Comparison of ENCODE assay signal across 1 cellular context in the genomic region with DNA sequence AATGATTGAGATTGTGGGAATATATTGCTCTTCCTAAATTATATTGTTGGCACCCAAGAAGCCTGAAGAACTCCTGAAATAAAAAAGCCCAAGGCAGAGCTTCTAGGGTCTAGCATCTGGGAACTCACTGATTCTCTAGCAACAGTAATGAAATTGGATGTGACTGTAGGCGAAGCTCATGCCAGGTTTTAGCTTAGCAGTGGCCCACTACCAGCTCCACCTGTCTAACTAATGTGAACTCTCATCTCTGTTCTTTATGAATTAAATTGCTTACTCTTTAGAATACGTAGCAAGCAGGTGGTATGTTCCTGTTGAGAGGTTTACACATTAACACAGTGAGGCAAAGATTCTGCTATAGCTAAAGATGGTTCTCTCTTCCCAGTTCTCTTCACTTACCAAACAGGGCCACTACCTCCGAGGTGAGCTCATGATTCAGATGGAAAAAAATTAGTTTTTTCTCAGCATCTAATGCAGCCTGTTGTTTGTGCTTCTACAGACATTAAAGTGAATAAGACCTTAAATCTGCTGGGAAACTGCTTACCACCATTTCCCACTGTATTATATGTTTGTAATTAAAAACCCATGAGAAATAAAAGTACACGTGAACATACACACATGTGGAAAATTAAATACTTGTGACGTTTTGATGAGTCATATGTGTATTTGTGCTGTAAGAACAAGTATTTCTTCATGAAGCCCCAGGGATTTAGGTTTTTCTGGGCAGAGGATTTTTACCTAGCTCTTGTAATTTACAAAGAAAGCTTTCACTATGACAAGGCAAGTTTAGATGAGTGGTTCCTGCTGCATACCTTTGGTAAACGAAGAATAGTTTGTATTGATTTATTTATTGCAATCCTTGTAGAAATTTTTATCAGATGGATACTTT.
A peak's percentile ranks its signal among the peaks of the same experiment; 100 is the strongest.
TF ChIP-seq lines count a peak whose summit lies in the region.

No MANE protein-coding gene starts in this region.

TF ChIP-seq in GM12878, 131 proteins besides CTCF, POLR2A, EP300 and RAD21 (continued from another document and continues in another):
- 0 out of 2 replicates have a peak, but pooled peaks have one; percentile 13 for TF ChIP-seq PAX5 (IDR thresholded peaks at IDR 0.05; ENCODE audit: borderline replicate concordance, low read depth, low read length)
- no peak for TF ChIP-seq ASH2L (IDR thresholded peaks at IDR 0.05; ENCODE audit: borderline replicate concordance, low read depth)
- TF ChIP-seq ZBED1 (IDR thresholded peaks at IDR 0.05; ENCODE audit: borderline replicate concordance), result no peak
- TF ChIP-seq, protein P1, sequence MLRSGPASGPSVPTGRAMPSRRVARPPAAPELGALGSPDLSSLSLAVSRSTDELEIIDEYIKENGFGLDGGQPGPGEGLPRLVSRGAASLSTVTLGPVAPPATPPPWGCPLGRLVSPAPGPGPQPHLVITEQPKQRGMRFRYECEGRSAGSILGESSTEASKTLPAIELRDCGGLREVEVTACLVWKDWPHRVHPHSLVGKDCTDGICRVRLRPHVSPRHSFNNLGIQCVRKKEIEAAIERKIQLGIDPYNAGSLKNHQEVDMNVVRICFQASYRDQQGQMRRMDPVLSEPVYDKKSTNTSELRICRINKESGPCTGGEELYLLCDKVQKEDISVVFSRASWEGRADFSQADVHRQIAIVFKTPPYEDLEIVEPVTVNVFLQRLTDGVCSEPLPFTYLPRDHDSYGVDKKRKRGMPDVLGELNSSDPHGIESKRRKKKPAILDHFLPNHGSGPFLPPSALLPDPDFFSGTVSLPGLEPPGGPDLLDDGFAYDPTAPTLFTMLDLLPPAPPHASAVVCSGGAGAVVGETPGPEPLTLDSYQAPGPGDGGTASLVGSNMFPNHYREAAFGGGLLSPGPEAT (IDR thresholded peaks at IDR 0.05; ENCODE audit: low read depth), result peak; percentile 71
- peak; percentile 91 for TF ChIP-seq MTA2 (IDR thresholded peaks at IDR 0.05; ENCODE audit: low read depth)
- TF ChIP-seq JUND (IDR thresholded peaks at IDR 0.05; ENCODE audit: low read depth, low read length), result peak; percentile 69; the same call in 1 of the 2 replicates
- TF ChIP-seq, protein P2, sequence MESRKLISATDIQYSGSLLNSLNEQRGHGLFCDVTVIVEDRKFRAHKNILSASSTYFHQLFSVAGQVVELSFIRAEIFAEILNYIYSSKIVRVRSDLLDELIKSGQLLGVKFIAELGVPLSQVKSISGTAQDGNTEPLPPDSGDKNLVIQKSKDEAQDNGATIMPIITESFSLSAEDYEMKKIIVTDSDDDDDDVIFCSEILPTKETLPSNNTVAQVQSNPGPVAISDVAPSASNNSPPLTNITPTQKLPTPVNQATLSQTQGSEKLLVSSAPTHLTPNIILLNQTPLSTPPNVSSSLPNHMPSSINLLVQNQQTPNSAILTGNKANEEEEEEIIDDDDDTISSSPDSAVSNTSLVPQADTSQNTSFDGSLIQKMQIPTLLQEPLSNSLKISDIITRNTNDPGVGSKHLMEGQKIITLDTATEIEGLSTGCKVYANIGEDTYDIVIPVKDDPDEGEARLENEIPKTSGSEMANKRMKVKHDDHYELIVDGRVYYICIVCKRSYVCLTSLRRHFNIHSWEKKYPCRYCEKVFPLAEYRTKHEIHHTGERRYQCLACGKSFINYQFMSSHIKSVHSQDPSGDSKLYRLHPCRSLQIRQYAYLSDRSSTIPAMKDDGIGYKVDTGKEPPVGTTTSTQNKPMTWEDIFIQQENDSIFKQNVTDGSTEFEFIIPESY (IDR thresholded peaks at IDR 0.05), result no peak
- peak; percentile 98 for TF ChIP-seq MEF2B (IDR thresholded peaks at IDR 0.05; ENCODE audit: partially characterized antibody, poor library complexity, severe bottlenecking)
- no peak for TF ChIP-seq EZH2 (IDR thresholded peaks at IDR 0.05; ENCODE audit: borderline replicate concordance, control insufficient read depth, low read depth, low read length)
- TF ChIP-seq BACH1 (IDR thresholded peaks at IDR 0.05; ENCODE audit: borderline replicate concordance), result peak; percentile 76; the same call in 1 of the 2 replicates
- peak; percentile 77 for TF ChIP-seq CREB1 (IDR thresholded peaks at IDR 0.05; ENCODE audit: low read depth)
- TF ChIP-seq NFYA (IDR thresholded peaks at IDR 0.05; ENCODE audit: borderline replicate concordance, low read depth, low read length), result no peak
- TF ChIP-seq RUNX3 (IDR thresholded peaks at IDR 0.05; ENCODE audit: low read length), result peak; percentile 77
- TF ChIP-seq POU2F2 (IDR thresholded peaks at IDR 0.05; ENCODE audit: borderline replicate concordance, low read depth, low read length), result 0 out of 3 replicates have a peak, but pooled peaks have one; percentile 32
- TF ChIP-seq ZNF217 (IDR thresholded peaks at IDR 0.05), result peak; percentile 93
- TF ChIP-seq IKZF2 (IDR thresholded peaks at IDR 0.05), result peak; percentile 55 to 76; a peak in 3 of 4 replicates
- no peak for TF ChIP-seq ZNF274 (IDR thresholded peaks at IDR 0.05; ENCODE audit: insufficient read depth, insufficient read length)
- TF ChIP-seq, protein P3, sequence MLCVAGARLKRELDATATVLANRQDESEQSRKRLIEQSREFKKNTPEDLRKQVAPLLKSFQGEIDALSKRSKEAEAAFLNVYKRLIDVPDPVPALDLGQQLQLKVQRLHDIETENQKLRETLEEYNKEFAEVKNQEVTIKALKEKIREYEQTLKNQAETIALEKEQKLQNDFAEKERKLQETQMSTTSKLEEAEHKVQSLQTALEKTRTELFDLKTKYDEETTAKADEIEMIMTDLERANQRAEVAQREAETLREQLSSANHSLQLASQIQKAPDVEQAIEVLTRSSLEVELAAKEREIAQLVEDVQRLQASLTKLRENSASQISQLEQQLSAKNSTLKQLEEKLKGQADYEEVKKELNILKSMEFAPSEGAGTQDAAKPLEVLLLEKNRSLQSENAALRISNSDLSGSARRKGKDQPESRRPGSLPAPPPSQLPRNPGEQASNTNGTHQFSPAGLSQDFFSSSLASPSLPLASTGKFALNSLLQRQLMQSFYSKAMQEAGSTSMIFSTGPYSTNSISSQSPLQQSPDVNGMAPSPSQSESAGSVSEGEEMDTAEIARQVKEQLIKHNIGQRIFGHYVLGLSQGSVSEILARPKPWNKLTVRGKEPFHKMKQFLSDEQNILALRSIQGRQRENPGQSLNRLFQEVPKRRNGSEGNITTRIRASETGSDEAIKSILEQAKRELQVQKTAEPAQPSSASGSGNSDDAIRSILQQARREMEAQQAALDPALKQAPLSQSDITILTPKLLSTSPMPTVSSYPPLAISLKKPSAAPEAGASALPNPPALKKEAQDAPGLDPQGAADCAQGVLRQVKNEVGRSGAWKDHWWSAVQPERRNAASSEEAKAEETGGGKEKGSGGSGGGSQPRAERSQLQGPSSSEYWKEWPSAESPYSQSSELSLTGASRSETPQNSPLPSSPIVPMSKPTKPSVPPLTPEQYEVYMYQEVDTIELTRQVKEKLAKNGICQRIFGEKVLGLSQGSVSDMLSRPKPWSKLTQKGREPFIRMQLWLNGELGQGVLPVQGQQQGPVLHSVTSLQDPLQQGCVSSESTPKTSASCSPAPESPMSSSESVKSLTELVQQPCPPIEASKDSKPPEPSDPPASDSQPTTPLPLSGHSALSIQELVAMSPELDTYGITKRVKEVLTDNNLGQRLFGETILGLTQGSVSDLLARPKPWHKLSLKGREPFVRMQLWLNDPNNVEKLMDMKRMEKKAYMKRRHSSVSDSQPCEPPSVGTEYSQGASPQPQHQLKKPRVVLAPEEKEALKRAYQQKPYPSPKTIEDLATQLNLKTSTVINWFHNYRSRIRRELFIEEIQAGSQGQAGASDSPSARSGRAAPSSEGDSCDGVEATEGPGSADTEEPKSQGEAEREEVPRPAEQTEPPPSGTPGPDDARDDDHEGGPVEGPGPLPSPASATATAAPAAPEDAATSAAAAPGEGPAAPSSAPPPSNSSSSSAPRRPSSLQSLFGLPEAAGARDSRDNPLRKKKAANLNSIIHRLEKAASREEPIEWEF (IDR thresholded peaks at IDR 0.05; ENCODE audit: insufficient replicate concordance, low read depth, low read length), result peak; percentile 84
- TF ChIP-seq, protein P4, sequence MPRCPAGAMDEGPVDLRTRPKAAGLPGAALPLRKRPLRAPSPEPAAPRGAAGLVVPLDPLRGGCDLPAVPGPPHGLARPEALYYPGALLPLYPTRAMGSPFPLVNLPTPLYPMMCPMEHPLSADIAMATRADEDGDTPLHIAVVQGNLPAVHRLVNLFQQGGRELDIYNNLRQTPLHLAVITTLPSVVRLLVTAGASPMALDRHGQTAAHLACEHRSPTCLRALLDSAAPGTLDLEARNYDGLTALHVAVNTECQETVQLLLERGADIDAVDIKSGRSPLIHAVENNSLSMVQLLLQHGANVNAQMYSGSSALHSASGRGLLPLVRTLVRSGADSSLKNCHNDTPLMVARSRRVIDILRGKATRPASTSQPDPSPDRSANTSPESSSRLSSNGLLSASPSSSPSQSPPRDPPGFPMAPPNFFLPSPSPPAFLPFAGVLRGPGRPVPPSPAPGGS (IDR thresholded peaks at IDR 0.05; ENCODE audit: borderline replicate concordance, insufficient read depth, low read depth, low read length, poor library complexity, severe bottlenecking), result peak; percentile 79
- TF ChIP-seq SIX5 (IDR thresholded peaks at IDR 0.05; ENCODE audit: low read depth, low read length, severe bottlenecking), result no peak
- no peak for TF ChIP-seq TCF3 (IDR thresholded peaks at IDR 0.05; ENCODE audit: borderline replicate concordance, insufficient read depth, low read depth, low read length)
- TF ChIP-seq, protein P5, sequence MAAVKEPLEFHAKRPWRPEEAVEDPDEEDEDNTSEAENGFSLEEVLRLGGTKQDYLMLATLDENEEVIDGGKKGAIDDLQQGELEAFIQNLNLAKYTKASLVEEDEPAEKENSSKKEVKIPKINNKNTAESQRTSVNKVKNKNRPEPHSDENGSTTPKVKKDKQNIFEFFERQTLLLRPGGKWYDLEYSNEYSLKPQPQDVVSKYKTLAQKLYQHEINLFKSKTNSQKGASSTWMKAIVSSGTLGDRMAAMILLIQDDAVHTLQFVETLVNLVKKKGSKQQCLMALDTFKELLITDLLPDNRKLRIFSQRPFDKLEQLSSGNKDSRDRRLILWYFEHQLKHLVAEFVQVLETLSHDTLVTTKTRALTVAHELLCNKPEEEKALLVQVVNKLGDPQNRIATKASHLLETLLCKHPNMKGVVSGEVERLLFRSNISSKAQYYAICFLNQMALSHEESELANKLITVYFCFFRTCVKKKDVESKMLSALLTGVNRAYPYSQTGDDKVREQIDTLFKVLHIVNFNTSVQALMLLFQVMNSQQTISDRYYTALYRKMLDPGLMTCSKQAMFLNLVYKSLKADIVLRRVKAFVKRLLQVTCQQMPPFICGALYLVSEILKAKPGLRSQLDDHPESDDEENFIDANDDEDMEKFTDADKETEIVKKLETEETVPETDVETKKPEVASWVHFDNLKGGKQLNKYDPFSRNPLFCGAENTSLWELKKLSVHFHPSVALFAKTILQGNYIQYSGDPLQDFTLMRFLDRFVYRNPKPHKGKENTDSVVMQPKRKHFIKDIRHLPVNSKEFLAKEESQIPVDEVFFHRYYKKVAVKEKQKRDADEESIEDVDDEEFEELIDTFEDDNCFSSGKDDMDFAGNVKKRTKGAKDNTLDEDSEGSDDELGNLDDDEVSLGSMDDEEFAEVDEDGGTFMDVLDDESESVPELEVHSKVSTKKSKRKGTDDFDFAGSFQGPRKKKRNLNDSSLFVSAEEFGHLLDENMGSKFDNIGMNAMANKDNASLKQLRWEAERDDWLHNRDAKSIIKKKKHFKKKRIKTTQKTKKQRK (IDR thresholded peaks at IDR 0.05; ENCODE audit: low read depth, low read length), result no peak
- no peak for TF ChIP-seq FOS (IDR thresholded peaks at IDR 0.05; ENCODE audit: borderline replicate concordance, extremely low read depth, insufficient read length)
- TF ChIP-seq ZNF24 (IDR thresholded peaks at IDR 0.05), result peak; percentile 26; the same call in 1 of the 2 replicates
- TF ChIP-seq KLF5 (IDR thresholded peaks at IDR 0.05; ENCODE audit: partially characterized antibody), result no peak
- no peak for TF ChIP-seq TAF1 (IDR thresholded peaks at IDR 0.05; ENCODE audit: borderline replicate concordance, low read depth, low read length)
- peak; percentile 46; the same call in 1 of the 2 replicates for TF ChIP-seq SREBF1 (IDR thresholded peaks at IDR 0.05; ENCODE audit: low read length)
- 0 out of 2 replicates have a peak, but pooled peaks have one; percentile 39 for TF ChIP-seq PML (IDR thresholded peaks at IDR 0.05; ENCODE audit: low read length)
- peak; percentile 47; the same call in 1 of the 2 replicates for TF ChIP-seq CREM (IDR thresholded peaks at IDR 0.05; ENCODE audit: low read depth)
- TF ChIP-seq NFIC (IDR thresholded peaks at IDR 0.05; ENCODE audit: low read depth, low read length), result peak; percentile 82; the same call in 1 of the 2 replicates
- TF ChIP-seq BMI1 (IDR thresholded peaks at IDR 0.05; ENCODE audit: borderline replicate concordance), result 0 out of 2 replicates have a peak, but pooled peaks have one; percentile 52
- peak; percentile 47; the same call in 1 of the 2 replicates for TF ChIP-seq RAD51 (IDR thresholded peaks at IDR 0.05)
- TF ChIP-seq IRF4 (IDR thresholded peaks at IDR 0.05; ENCODE audit: low read depth, low read length), result peak; percentile 84
- 0 out of 2 replicates have a peak, but pooled peaks have one; percentile 9 for TF ChIP-seq TCF12 (IDR thresholded peaks at IDR 0.05; ENCODE audit: low read depth, low read length)
- TF ChIP-seq GATAD2B (conservative IDR thresholded peaks at IDR 0.05; ENCODE audit: low read depth), result peak; percentile 62
- peak; percentile 70 for TF ChIP-seq SMAD1 (IDR thresholded peaks at IDR 0.05; ENCODE audit: low read depth, partially characterized antibody)
- TF ChIP-seq ATF7 (IDR thresholded peaks at IDR 0.05; ENCODE audit: low read depth), result peak; percentile 82
- TF ChIP-seq RBBP5 (conservative IDR thresholded peaks at IDR 0.05), result no peak
- TF ChIP-seq, protein P6, sequence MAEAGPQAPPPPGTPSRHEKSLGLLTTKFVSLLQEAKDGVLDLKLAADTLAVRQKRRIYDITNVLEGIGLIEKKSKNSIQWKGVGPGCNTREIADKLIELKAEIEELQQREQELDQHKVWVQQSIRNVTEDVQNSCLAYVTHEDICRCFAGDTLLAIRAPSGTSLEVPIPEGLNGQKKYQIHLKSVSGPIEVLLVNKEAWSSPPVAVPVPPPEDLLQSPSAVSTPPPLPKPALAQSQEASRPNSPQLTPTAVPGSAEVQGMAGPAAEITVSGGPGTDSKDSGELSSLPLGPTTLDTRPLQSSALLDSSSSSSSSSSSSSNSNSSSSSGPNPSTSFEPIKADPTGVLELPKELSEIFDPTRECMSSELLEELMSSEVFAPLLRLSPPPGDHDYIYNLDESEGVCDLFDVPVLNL (IDR thresholded peaks at IDR 0.05; ENCODE audit: low read depth, low read length), result no peak
- TF ChIP-seq, protein P7, sequence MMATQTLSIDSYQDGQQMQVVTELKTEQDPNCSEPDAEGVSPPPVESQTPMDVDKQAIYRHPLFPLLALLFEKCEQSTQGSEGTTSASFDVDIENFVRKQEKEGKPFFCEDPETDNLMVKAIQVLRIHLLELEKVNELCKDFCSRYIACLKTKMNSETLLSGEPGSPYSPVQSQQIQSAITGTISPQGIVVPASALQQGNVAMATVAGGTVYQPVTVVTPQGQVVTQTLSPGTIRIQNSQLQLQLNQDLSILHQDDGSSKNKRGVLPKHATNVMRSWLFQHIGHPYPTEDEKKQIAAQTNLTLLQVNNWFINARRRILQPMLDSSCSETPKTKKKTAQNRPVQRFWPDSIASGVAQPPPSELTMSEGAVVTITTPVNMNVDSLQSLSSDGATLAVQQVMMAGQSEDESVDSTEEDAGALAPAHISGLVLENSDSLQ (IDR thresholded peaks at IDR 0.05), result no peak
